Comparison of ENCODE assay signal across 8 cellular contexts in genomic region chr17:77441130-77441920, GRCh38.
DNase-seq lines count a peak whose midpoint lies in the region; ATAC-seq and TF ChIP-seq lines count a peak whose summit lies in the region.

No MANE protein-coding gene starts in this region.

- peak overlapping the region; percentile 70 for H3K4me3 Mint-ChIP-seq in CD8-positive, alpha-beta T cell

- CTCF ChIA-PET in CD8-positive, alpha-beta T cell (lab: Charles Lee), result interaction anchor here (0.6 to 4.4 kb wide), 24 partner anchors 8 to 681 kb away, joined by 3 to 41 read pairs (median 4); no protein-coding TSS in a partner anchor

- H3K4me3 ChIP-seq in CD8-positive, alpha-beta T cell (ENCODE audit: low read depth, low read length), result peak overlapping the region; percentile 5
- H3K4me3 ChIP-seq in psoas muscle, result no peak overlapping the region

- peaks cover 98% of the 10 kb centered on the region for H3K4me1 ChIP-seq in CD8-positive, alpha-beta T cell (ENCODE audit: insufficient read depth, low read length)
- peaks cover 56% of the 10 kb centered on the region for H3K4me1 ChIP-seq in psoas muscle

- peak; percentile 55 to 85 (median 75) for DNase-seq in CD8-positive, alpha-beta T cell
- DNase-seq in T-helper 1 cell, result peak; percentile 58 to 90 (median 72)
- DNase-seq in central memory CD4-positive, alpha-beta T cell, result peak; percentile 93
- DNase-seq in psoas muscle, result no peak
- DNase-seq in erythroblast (lab: John Stamatoyannopoulos, UW), result no peak
- no peak for DNase-seq in glomerular visceral epithelial cell (ENCODE audit: extremely low spot score)

- no peak for TF ChIP-seq CTCF in CD8-positive, alpha-beta T cell (IDR thresholded peaks at IDR 0.05)
- TF ChIP-seq CTCF in psoas muscle (IDR thresholded peaks at IDR 0.05), result no peak

- peak; percentile 47 for ATAC-seq in CD8-positive, alpha-beta T cell
- ATAC-seq in GM19372 (IDR thresholded peaks at IDR 0.05; ENCODE audit: low read depth, unreplicated experiment) (peak; percentile 41), HG03520 (IDR thresholded peaks at IDR 0.05; ENCODE audit: unreplicated experiment) (peak; percentile 39), psoas muscle (no peak)

- WGBS in psoas muscle, 3 donors, result 70 to 81% (median 73%) methylated on average over 15 of the region's 15 CpGs

- POLR2A ChIA-PET in CD8-positive, alpha-beta T cell (lab: Charles Lee), result interaction anchor here (0.8 to 17.2 kb wide), 26 partner anchors 9 to 517 kb away, joined by 3 to 242 read pairs (median 8); partner anchors contain the start of gene TNRC6C

- H3K9me3 Mint-ChIP-seq in CD8-positive, alpha-beta T cell, result no peaks in the 10 kb centered on the region

- no peaks in the 10 kb centered on the region for H3K27me3 ChIP-seq in CD8-positive, alpha-beta T cell (ENCODE audit: insufficient read depth, low read length)
- no peaks in the 10 kb centered on the region for H3K27me3 ChIP-seq in psoas muscle (ENCODE audit: insufficient read depth in 3 of 3, low read length in 2 of 3)

- H3K27ac Mint-ChIP-seq in CD8-positive, alpha-beta T cell, result peak overlapping the region; percentile 97

- H3K27me3 Mint-ChIP-seq in CD8-positive, alpha-beta T cell (ENCODE audit: low read depth), result no peaks in the 10 kb centered on the region

- H3K27ac ChIP-seq in CD8-positive, alpha-beta T cell (ENCODE audit: low read depth, low read length), result peak overlapping the region; percentile 71
- peak overlapping the region; percentile 21 for H3K27ac ChIP-seq in psoas muscle

- peaks cover 94% of the 10 kb centered on the region for H3K4me1 Mint-ChIP-seq in CD8-positive, alpha-beta T cell (ENCODE audit: low read depth)

- no peaks in the 10 kb centered on the region for H3K9me3 ChIP-seq in CD8-positive, alpha-beta T cell (ENCODE audit: low read length)
- no peaks in the 10 kb centered on the region for H3K9me3 ChIP-seq in psoas muscle

- H3K36me3 Mint-ChIP-seq in CD8-positive, alpha-beta T cell, result no peaks in the 10 kb centered on the region

- intact Hi-C loops in CD8-positive, alpha-beta T cell (cut with DNase I, micrococcal nuclease), result loop anchor here in 1 of 2 experiments (1.0 to 10.0 kb wide), 4 partner anchors 8 to 707 kb away; partner anchors contain the start of genes MFSD11 and SRSF2
- intact Hi-C loops in psoas muscle (cut with DNase I), result no loop called here

- TF ChIP-seq POLR2A in erythroblast (IDR thresholded peaks at IDR 0.05; ENCODE audit: low read length), result no peak

- no peaks in the 10 kb centered on the region for H3K36me3 ChIP-seq in CD8-positive, alpha-beta T cell (ENCODE audit: insufficient read depth, low read length)
- H3K36me3 ChIP-seq in psoas muscle (ENCODE audit: insufficient read depth in 1 of 2, low read depth in 1 of 2), result no peaks in the 10 kb centered on the region

Comparison
In these comparisons a context has a peak if more than half of its experiments do, and no peak if none do; other contexts are left out.
1. ATAC-seq: peak in CD8-positive, alpha-beta T cell (single experiment), GM19372 (single experiment) and HG03520 (single experiment); none in psoas muscle (0 of 4).
2. DNase-seq: peak in CD8-positive, alpha-beta T cell (7 of 7), T-helper 1 cell (5 of 5) and central memory CD4-positive, alpha-beta T cell (single experiment); none in psoas muscle (0 of 2), erythroblast (0 of 2) and glomerular visceral epithelial cell (single experiment).